In genomic region chr10:52674474-52674873, GRCh38 we compare ENCODE assay signal across 24 cellular contexts.
"Had no signal": no experiment of that assay in that cellular context is flagged by ENCODE, and none has a peak within 500 bp of the region (broad histone marks: within the 10 kb centered on the region; RNA-seq: fewer than 3 reads in every experiment).

No MANE protein-coding gene starts in this region.

- FAIRE-seq: keratinocyte had no signal

- H3K4me1 ChIP-seq: colonic mucosa, esophagus muscularis mucosa, gastroesophageal sphincter, left ventricle myocardium inferior, lower lobe of right lung, psoas muscle, testis, tibial nerve, upper lobe of right lung, vagina had no signal

- H3K9me3 ChIP-seq: colonic mucosa, esophagus muscularis mucosa, gastroesophageal sphincter, lower lobe of right lung, neutrophil, psoas muscle, testis, tibial nerve, upper lobe of right lung, vagina had no signal

- ATAC-seq: gastroesophageal sphincter; lower lobe of right lung; naive thymus-derived CD4-positive, alpha-beta T cell; psoas muscle; sciatic nerve; stimulated activated naive B cell treated with anti-CD40 and anti-IgM and Interleukin-4, amounts not matched to agents 10 μg/mL and 1 μg/mL and 100 μg/mL, for 72 hours; stimulated activated naive CD8-positive, alpha-beta T cell treated with anti-CD3 and anti-CD28 coated beads, Interleukin-15, amount 100 ng/mL, for 72 hours; upper lobe of right lung had no signal

- DNase-seq: colonic mucosa; effector CD4-positive, alpha-beta T cell; endodermal cell; glutamatergic neuron; immature natural killer cell; left ventricle myocardium inferior; lower lobe of right lung; mesenchymal stem cell; midbrain; naive thymus-derived CD4-positive, alpha-beta T cell; psoas muscle; stimulated activated CD4-positive, alpha-beta T cell treated with anti-CD3 and anti-CD28 coated beads, Interleukin-2, amount 100 ng/mL, for 24 hours; stimulated activated CD4-positive, alpha-beta T cell treated with anti-CD3 and anti-CD28 coated beads, Interleukin-4, amount 100 ng/mL, for 4 hours; stimulated activated naive B cell treated with anti-CD40 and anti-IgM and Interleukin-4, amounts not matched to agents 10 μg/mL and 1 μg/mL and 100 μg/mL, for 72 hours; stimulated activated naive CD8-positive, alpha-beta T cell treated with anti-CD3 and anti-CD28 coated beads, Interleukin-15, amount 100 ng/mL, for 72 hours; testis; upper lobe of right lung had no signal

- H3K27me3 ChIP-seq: colonic mucosa, esophagus muscularis mucosa, gastroesophageal sphincter, neutrophil, testis, tibial nerve, upper lobe of right lung, vagina had no signal

- H3K4me3 ChIP-seq: colonic mucosa, esophagus muscularis mucosa, gastroesophageal sphincter, left ventricle myocardium inferior, lower lobe of right lung, psoas muscle, testis, tibial nerve, upper lobe of right lung, vagina had no signal

- H3K36me3 ChIP-seq: colonic mucosa, esophagus muscularis mucosa, gastroesophageal sphincter, left ventricle myocardium inferior, lower lobe of right lung, neutrophil, tibial nerve, upper lobe of right lung, vagina had no signal

- H3K27ac ChIP-seq: colonic mucosa, esophagus muscularis mucosa, gastroesophageal sphincter, left ventricle myocardium inferior, lower lobe of right lung, neutrophil, psoas muscle, testis, tibial nerve, upper lobe of right lung, vagina had no signal
